Comparison of ENCODE assay signal across 24 cellular contexts in genomic region chr2:163343316-163343715, GRCh38.
"Had no signal": no experiment of that assay in that cellular context is flagged by ENCODE, and none has a peak within 500 bp of the region (broad histone marks: within the 10 kb centered on the region; RNA-seq: fewer than 3 reads in every experiment).

No MANE protein-coding gene starts in this region.

- H3K36me3 ChIP-seq: ascending aorta, esophagus muscularis mucosa, heart left ventricle, right atrium auricular region, tibial nerve, WERI-Rb-1 had no signal

- H3K27ac ChIP-seq: ascending aorta, esophagus muscularis mucosa, foreskin keratinocyte, heart left ventricle, right atrium auricular region, tibial nerve, WERI-Rb-1 had no signal

- H3K27me3 Mint-ChIP-seq: dendritic cell treated with granulocyte-macrophage colony-stimulating factor and Interleukin-4, amounts not matched to agents 40 ng/mL and 50 ng/mL, for 4 days; memory B cell had no signal

- H3K27me3 ChIP-seq: ascending aorta, esophagus muscularis mucosa, foreskin keratinocyte, heart left ventricle, right atrium auricular region, tibial nerve had no signal

- H3K4me3 ChIP-seq: ascending aorta, esophagus muscularis mucosa, heart left ventricle, right atrium auricular region, tibial nerve had no signal

- H3K27ac Mint-ChIP-seq: activated CD4-positive, alpha-beta memory T cell treated with anti-CD3 and anti-CD28 coated beads for 36 hours; activated CD4-positive, alpha-beta T cell treated with anti-CD3 and anti-CD28 coated beads, Interleukin-2, amount 10 ng/mL, durations not matched to agents 24 days and 14 days; activated naive CD4-positive, alpha-beta T cell treated with anti-CD3 and anti-CD28 coated beads for 36 hours; activated naive CD8-positive, alpha-beta T cell treated with anti-CD3 and anti-CD28 coated beads for 36 hours; activated T-helper 1 cell treated with anti-CD3 and anti-CD28 coated beads, Interleukin-12 subunit alpha, Interleukin-12 subunit beta, Interleukin-2, Interleukin-4 antibody, amounts not matched to agents 30 ng/mL and 10 ng/mL and 1 ng/mL, durations not matched to agents 14 hours and 24 hours and 36 hours; brain; dendritic cell treated with granulocyte-macrophage colony-stimulating factor and Interleukin-4, amounts not matched to agents 40 ng/mL and 50 ng/mL, for 4 days; memory B cell; naive thymus-derived CD8-positive, alpha-beta T cell had no signal

- ATAC-seq: foreskin keratinocyte; heart left ventricle; naive thymus-derived CD8-positive, alpha-beta T cell had no signal

- H3K9me3 Mint-ChIP-seq: activated CD4-positive, alpha-beta memory T cell treated with anti-CD3 and anti-CD28 coated beads for 36 hours; activated CD4-positive, alpha-beta T cell treated with anti-CD3 and anti-CD28 coated beads, Interleukin-2, amount 10 ng/mL, durations not matched to agents 24 days and 14 days; activated naive CD4-positive, alpha-beta T cell treated with anti-CD3 and anti-CD28 coated beads for 36 hours; activated naive CD8-positive, alpha-beta T cell treated with anti-CD3 and anti-CD28 coated beads for 36 hours; activated T-helper 1 cell treated with anti-CD3 and anti-CD28 coated beads, Interleukin-12 subunit alpha, Interleukin-12 subunit beta, Interleukin-2, Interleukin-4 antibody, amounts not matched to agents 30 ng/mL and 10 ng/mL and 1 ng/mL, durations not matched to agents 14 hours and 24 hours and 36 hours; dendritic cell treated with granulocyte-macrophage colony-stimulating factor and Interleukin-4, amounts not matched to agents 40 ng/mL and 50 ng/mL, for 4 days had no signal

- H3K4me1 Mint-ChIP-seq: activated CD4-positive, alpha-beta T cell treated with anti-CD3 and anti-CD28 coated beads, Interleukin-2, amount 10 ng/mL, durations not matched to agents 24 days and 14 days; activated naive CD8-positive, alpha-beta T cell treated with anti-CD3 and anti-CD28 coated beads for 36 hours; memory B cell; naive thymus-derived CD8-positive, alpha-beta T cell had no signal

- H3K36me3 Mint-ChIP-seq: activated CD4-positive, alpha-beta memory T cell treated with anti-CD3 and anti-CD28 coated beads for 36 hours; activated naive CD8-positive, alpha-beta T cell treated with anti-CD3 and anti-CD28 coated beads for 36 hours; brain; memory B cell; naive thymus-derived CD8-positive, alpha-beta T cell had no signal

- H3K4me3 Mint-ChIP-seq: activated CD4-positive, alpha-beta memory T cell treated with anti-CD3 and anti-CD28 coated beads for 36 hours; activated CD4-positive, alpha-beta T cell treated with anti-CD3 and anti-CD28 coated beads, Interleukin-2, amount 10 ng/mL, durations not matched to agents 24 days and 14 days; activated naive CD4-positive, alpha-beta T cell treated with anti-CD3 and anti-CD28 coated beads for 36 hours; activated naive CD8-positive, alpha-beta T cell treated with anti-CD3 and anti-CD28 coated beads for 36 hours; activated T-helper 1 cell treated with anti-CD3 and anti-CD28 coated beads, Interleukin-12 subunit alpha, Interleukin-12 subunit beta, Interleukin-2, Interleukin-4 antibody, amounts not matched to agents 30 ng/mL and 10 ng/mL and 1 ng/mL, durations not matched to agents 14 hours and 24 hours and 36 hours; brain; dendritic cell treated with granulocyte-macrophage colony-stimulating factor and Interleukin-4, amounts not matched to agents 40 ng/mL and 50 ng/mL, for 4 days; memory B cell; naive thymus-derived CD8-positive, alpha-beta T cell had no signal

- DNase-seq: activated CD4-positive, alpha-beta memory T cell treated with anti-CD3 and anti-CD28 coated beads for 36 hours; activated CD4-positive, alpha-beta T cell treated with anti-CD3 and anti-CD28 coated beads, Interleukin-2, amount 10 ng/mL, durations not matched to agents 24 days and 14 days; activated CD4-positive, CD25-positive, alpha-beta regulatory T cell treated with anti-CD3 and anti-CD28 coated beads, Interleukin-2, amount 50 U/mL, for 72 hours; activated CD8-positive, alpha-beta memory T cell treated with anti-CD3 and anti-CD28 coated beads, Interleukin-2, amount 50 U/mL, for 4 hours; activated effector memory CD4-positive, alpha-beta T cell treated with anti-CD3 and anti-CD28 coated beads, Interleukin-2, amount 50 U/mL, for 16 hours; activated naive CD4-positive, alpha-beta T cell treated with anti-CD3 and anti-CD28 coated beads for 36 hours; activated naive CD8-positive, alpha-beta T cell treated with anti-CD3 and anti-CD28 coated beads for 36 hours; activated T-cell treated with anti-CD3 and anti-CD28 coated beads, Interleukin-2, amount 50 U/mL, for 1 hour; foreskin keratinocyte; heart left ventricle; naive thymus-derived CD8-positive, alpha-beta T cell; stimulated activated CD4-positive, alpha-beta T cell treated with anti-CD3 and anti-CD28 coated beads, Interleukin-15, amount 100 ng/mL, for 24 hours; stimulated activated CD4-positive, alpha-beta T cell treated with anti-CD3 and anti-CD28 coated beads, Interleukin-2, amount 100 ng/mL, for 24 hours; stimulated activated naive CD4-positive, alpha-beta T cell; T-helper 9 cell; WERI-Rb-1 had no signal

- H3K9me3 ChIP-seq: ascending aorta, esophagus muscularis mucosa, right atrium auricular region, tibial nerve had no signal
